20 cellular contexts compared by ENCODE assay signal in the genomic region with DNA sequence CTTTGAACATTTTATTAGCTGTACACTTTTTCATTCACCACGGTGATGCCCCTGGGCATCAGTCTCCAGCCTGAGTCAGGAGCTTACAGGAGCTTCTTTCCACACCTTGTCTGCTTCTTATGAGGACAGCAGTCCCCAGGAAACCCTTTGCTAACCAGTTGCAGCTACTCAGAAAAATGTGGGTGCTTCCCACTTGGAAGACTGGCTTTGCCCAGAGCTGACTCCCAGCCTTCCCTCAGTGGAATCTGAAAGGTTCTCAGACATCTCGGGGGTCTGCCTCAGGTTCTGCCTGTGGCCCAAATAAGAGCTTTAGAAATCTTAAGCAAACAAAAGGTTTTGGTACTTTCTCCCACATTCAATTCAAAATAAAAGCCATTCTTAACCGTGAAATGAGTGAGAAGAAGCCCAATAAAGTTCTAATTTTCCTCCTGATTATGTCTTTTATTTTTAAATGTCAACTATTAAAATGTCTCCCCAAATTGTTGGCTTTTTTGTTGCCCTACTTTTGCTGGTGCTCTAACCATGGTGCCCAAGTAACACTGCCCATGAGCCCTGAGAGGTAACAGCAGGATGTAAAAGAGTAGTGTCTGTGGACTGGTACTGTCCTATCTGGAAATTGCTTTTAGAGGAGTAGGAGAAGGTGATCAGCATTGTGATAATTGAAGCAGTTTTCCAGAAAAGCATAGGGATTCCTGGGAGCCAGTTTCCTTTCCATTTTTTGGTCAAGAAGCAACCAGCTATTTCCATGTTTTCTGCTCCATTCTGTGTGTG. TPM values are rescaled to one million over a fixed set of nuclear protein-coding genes. Genes with fewer than 3 reads are reported as not detected.
DNase-seq lines count a peak whose midpoint lies in the region; ATAC-seq, FAIRE-seq and TF ChIP-seq lines count a peak whose summit lies in the region.
"Had no signal": no experiment of that assay in that cellular context is flagged by ENCODE, and none has a peak within 500 bp of the region (broad histone marks: within the 10 kb centered on the region; RNA-seq: fewer than 3 reads in every experiment).

No MANE protein-coding gene starts in this region.

- no peak overlapping the region for H3K9ac ChIP-seq in SK-N-MC (ENCODE audit: insufficient read length)
- no peak overlapping the region for H3K9ac ChIP-seq in endothelial cell of umbilical vein (replicated peaks; ENCODE audit: extremely low read depth, insufficient read depth, low read length)
- no peak overlapping the region for H3K9ac ChIP-seq in HepG2 (ENCODE audit: insufficient read depth, low read depth, low read length)

- H3K9me3 ChIP-seq in SK-N-MC (ENCODE audit: low read depth, low read length) (no peaks in the 10 kb centered on the region), endothelial cell of umbilical vein (replicated peaks; ENCODE audit: control insufficient read depth, insufficient read depth, low read length) (no peaks in the 10 kb centered on the region), HepG2 (ENCODE audit: low read length) (no peaks in the 10 kb centered on the region)

- H3K36me3 ChIP-seq in SK-N-MC (ENCODE audit: insufficient read depth, low read length) (no peaks in the 10 kb centered on the region), endothelial cell of umbilical vein (ENCODE audit: control insufficient read depth in 2 of 2, extremely low read depth in 1 of 2, insufficient read depth in 2 of 2, low read length in 2 of 2) (no peaks in the 10 kb centered on the region), HepG2 (replicated peaks in 1 of 2; ENCODE audit: control insufficient read depth in 1 of 2, insufficient read depth in 2 of 2, low read length in 2 of 2) (no peaks in the 10 kb centered on the region)

- BruUV-seq in endothelial cell of umbilical vein (replicated peaks; lab: Mats Ljungman, UMichigan) (no TSS peak), HepG2 (replicated peaks; lab: Mats Ljungman, UMichigan) (no TSS peak)

- in situ Hi-C loops in HepG2 (cut with HindIII; ENCODE audit: extremely low pct_ligation_motif_present, low pct_unique_long_range_greater_than_20kb) = no loop called here

- H2AFZ ChIP-seq in endothelial cell of umbilical vein (ENCODE audit: low read depth, low read length) = no peak overlapping the region
- no peak overlapping the region for H2AFZ ChIP-seq in HepG2 (ENCODE audit: low read length)

- peak overlapping the region; percentile 57 for H3K4me3 Mint-ChIP-seq in activated naive CD8-positive, alpha-beta T cell treated with anti-CD3 and anti-CD28 coated beads, Interleukin-2, amount 10 ng/mL, durations not matched to agents 7 days and 5 days
- no peak overlapping the region for H3K4me3 Mint-ChIP-seq in activated naive CD8-positive, alpha-beta T cell treated with anti-CD3 and anti-CD28 coated beads for 36 hours
- peak overlapping the region; percentile 3 for H3K4me3 Mint-ChIP-seq in type B pancreatic cell

- peaks cover 1% of the 10 kb centered on the region for H3K36me3 Mint-ChIP-seq in activated naive CD8-positive, alpha-beta T cell treated with anti-CD3 and anti-CD28 coated beads, Interleukin-2, amount 10 ng/mL, durations not matched to agents 7 days and 5 days
- H3K36me3 Mint-ChIP-seq in activated naive CD8-positive, alpha-beta T cell treated with anti-CD3 and anti-CD28 coated beads for 36 hours = no peaks in the 10 kb centered on the region
- peaks cover 4% of the 10 kb centered on the region for H3K36me3 Mint-ChIP-seq in type B pancreatic cell

- ATAC-seq in activated naive CD8-positive, alpha-beta T cell treated with anti-CD3 and anti-CD28 coated beads, Interleukin-2, amount 10 ng/mL, durations not matched to agents 7 days and 5 days (ENCODE audit: low read depth) = no peak
- ATAC-seq in GM21447 (IDR thresholded peaks at IDR 0.05; ENCODE audit: unreplicated experiment) (no peak), HepG2 (no peak)
- ATAC-seq: PC-3 had no signal

- H4K20me1 ChIP-seq in endothelial cell of umbilical vein (replicated peaks; ENCODE audit: control insufficient read depth, extremely low read depth, insufficient read depth, low read length) = no peaks in the 10 kb centered on the region
- no peaks in the 10 kb centered on the region for H4K20me1 ChIP-seq in HepG2 (ENCODE audit: insufficient read depth, low read length)

- peaks cover 50% of the 10 kb centered on the region for H3K4me1 Mint-ChIP-seq in activated naive CD8-positive, alpha-beta T cell treated with anti-CD3 and anti-CD28 coated beads, Interleukin-2, amount 10 ng/mL, durations not matched to agents 7 days and 5 days
- peaks cover 49% of the 10 kb centered on the region for H3K4me1 Mint-ChIP-seq in activated naive CD8-positive, alpha-beta T cell treated with anti-CD3 and anti-CD28 coated beads for 36 hours
- peaks cover 27% of the 10 kb centered on the region for H3K4me1 Mint-ChIP-seq in type B pancreatic cell (ENCODE audit: unreplicated experiment)

- H3K4me3 ChIP-seq in SK-N-MC (peak overlapping the region; percentile 71), endothelial cell of umbilical vein (replicated peaks in 1 of 3; ENCODE audit: insufficient read depth in 1 of 3, low read depth in 1 of 3, low read length in 3 of 3) (no peak overlapping the region), HepG2 (replicated peaks in 1 of 3; ENCODE audit: insufficient read depth in 1 of 3, low read depth in 2 of 3, low read length in 3 of 3) (no peak overlapping the region)

- TF ChIP-seq RAD21 in HepG2 (CRISPR knock-in tag; IDR thresholded peaks at IDR 0.05) = no peak

- H3K27me3 ChIP-seq in endothelial cell of umbilical vein (ENCODE audit: control insufficient read depth in 2 of 2, insufficient read depth in 2 of 2, low read length in 2 of 2) = peaks cover 50 to 75% of the 10 kb centered on the region in 2 experiments
- peaks cover 8 to 39% of the 10 kb centered on the region in 2 experiments; a peak in 3 of 5 replicates for H3K27me3 ChIP-seq in HepG2 (ENCODE audit: control insufficient read depth in 1 of 2, insufficient read depth in 2 of 2, low read length in 2 of 2)

- H3K4me2 ChIP-seq in endothelial cell of umbilical vein (ENCODE audit: insufficient read depth, low read length) (no peak overlapping the region), HepG2 (ENCODE audit: low read depth, low read length) (no peak overlapping the region)

- dilution Hi-C loops in endothelial cell of umbilical vein (cut with MboI; ENCODE audit: extremely low pct_ligation_motif_present, low sequenced_read_pairs) = no loop called here

- POLR2A ChIA-PET in activated naive CD8-positive, alpha-beta T cell treated with anti-CD3 and anti-CD28 coated beads, Interleukin-2, amount 10 ng/mL, durations not matched to agents 7 days and 5 days (lab: Charles Lee) = no interaction called here
- POLR2A ChIA-PET in endothelial cell of umbilical vein (lab: Charles Lee) = no interaction called here
- POLR2A ChIA-PET in HepG2 (lab: Yijun Ruan, JAX) = no interaction called here

- DNase-seq in activated naive CD8-positive, alpha-beta T cell treated with anti-CD3 and anti-CD28 coated beads, Interleukin-2, amount 10 ng/mL, durations not matched to agents 7 days and 5 days = no peak
- no peak for DNase-seq in activated naive CD8-positive, alpha-beta T cell treated with anti-CD3 and anti-CD28 coated beads for 36 hours
- no peak for DNase-seq in SK-N-MC (ENCODE audit: low read depth, low spot score)
- no peak for DNase-seq in endothelial cell of umbilical vein (ENCODE audit: low read depth, low spot score)
- DNase-seq in type B pancreatic cell (ENCODE audit: extremely low spot score, unreplicated experiment) = no peak
- DNase-seq in HepG2 (ENCODE audit: low spot score) = no peak
- DNase-seq in NK-92 treated with Interleukin-12 subunit alpha and Interleukin-12 subunit beta, amount 100 ng/mL, for 24 hours (lab: John Stamatoyannopoulos, UW) = no peak
- DNase-seq: C1 segment of cervical spinal cord, DMS 273 treated with DMSO at 0.1 percent for 48 hours, GF-D8, GOT3, MV-4-11, NCI-H1417, NCI-H187 treated with DMSO at 0.1 percent for 48 hours, NCI-H748 treated with DMSO at 0.1 percent for 48 hours, PC-3 had no signal

- no peak for TF ChIP-seq POLR2A in endothelial cell of umbilical vein (IDR thresholded peaks at IDR 0.05; ENCODE audit: low read depth, low read length)
- TF ChIP-seq POLR2A in HepG2 (IDR thresholded peaks at IDR 0.05; ENCODE audit: insufficient read depth in 1 of 2, low read depth in 2 of 2, low read length in 2 of 2) = no peak

- no peak overlapping the region for H3K27ac Mint-ChIP-seq in activated naive CD8-positive, alpha-beta T cell treated with anti-CD3 and anti-CD28 coated beads, Interleukin-2, amount 10 ng/mL, durations not matched to agents 7 days and 5 days
- no peak overlapping the region for H3K27ac Mint-ChIP-seq in activated naive CD8-positive, alpha-beta T cell treated with anti-CD3 and anti-CD28 coated beads for 36 hours
- no peak overlapping the region for H3K27ac Mint-ChIP-seq in type B pancreatic cell

- no peaks in the 10 kb centered on the region for H3K79me2 ChIP-seq in endothelial cell of umbilical vein (ENCODE audit: control insufficient read depth, insufficient read depth, low read length)
- H3K79me2 ChIP-seq in HepG2 (ENCODE audit: insufficient read depth, low read length) = no peaks in the 10 kb centered on the region

- TF ChIP-seq EP300 in HepG2 (IDR thresholded peaks at IDR 0.05; ENCODE audit: low read depth in 2 of 2, low read length in 2 of 2) = no peak
- TF ChIP-seq EP300 in HepG2 (CRISPR knock-in tag; IDR thresholded peaks at IDR 0.05; ENCODE audit: borderline replicate concordance) = no peak

- no peaks in the 10 kb centered on the region for H3K9me1 ChIP-seq in endothelial cell of umbilical vein (replicated peaks; ENCODE audit: control insufficient read depth, extremely low read depth, insufficient read depth, low read length)

- peaks cover 22% of the 10 kb centered on the region for H3K4me1 ChIP-seq in endothelial cell of umbilical vein (ENCODE audit: control insufficient read depth, extremely low read depth, insufficient read depth, low read length)
- peaks cover 49% of the 10 kb centered on the region for H3K4me1 ChIP-seq in HepG2 (ENCODE audit: insufficient read depth, low read length)

- H3K27ac ChIP-seq in SK-N-MC (peak overlapping the region; percentile 76), endothelial cell of umbilical vein (ENCODE audit: insufficient read depth, low read depth, low read length) (no peak overlapping the region), HepG2 (ENCODE audit: extremely low read length, insufficient read depth, low read length) (no peak overlapping the region)
- H3K27ac ChIP-seq: RWPE1 had no signal

- no peaks in the 10 kb centered on the region for H3K9me3 Mint-ChIP-seq in activated naive CD8-positive, alpha-beta T cell treated with anti-CD3 and anti-CD28 coated beads, Interleukin-2, amount 10 ng/mL, durations not matched to agents 7 days and 5 days
- H3K9me3 Mint-ChIP-seq in activated naive CD8-positive, alpha-beta T cell treated with anti-CD3 and anti-CD28 coated beads for 36 hours = no peaks in the 10 kb centered on the region
- H3K9me3 Mint-ChIP-seq in type B pancreatic cell = peaks cover 4% of the 10 kb centered on the region

- FAIRE-seq in endothelial cell of umbilical vein (lab: Jason Lieb, UNC) (peak; percentile 42), HepG2 (lab: Jason Lieb, UNC) (no peak)
- FAIRE-seq: GM12892 had no signal

- H3K27me3 Mint-ChIP-seq in activated naive CD8-positive, alpha-beta T cell treated with anti-CD3 and anti-CD28 coated beads, Interleukin-2, amount 10 ng/mL, durations not matched to agents 7 days and 5 days = peaks cover 97% of the 10 kb centered on the region
- H3K27me3 Mint-ChIP-seq in activated naive CD8-positive, alpha-beta T cell treated with anti-CD3 and anti-CD28 coated beads for 36 hours = peaks cover 99% of the 10 kb centered on the region
- H3K27me3 Mint-ChIP-seq in type B pancreatic cell = peaks cover 99% of the 10 kb centered on the region

- TF ChIP-seq CTCF in endothelial cell of umbilical vein (IDR thresholded peaks at IDR 0.05; ENCODE audit: extremely low read depth in 1 of 2, insufficient read depth in 1 of 2, low read depth in 1 of 2, low read length in 2 of 2) (no peak), type B pancreatic cell (conservative IDR thresholded peaks at IDR 0.05) (no peak), HepG2 (CRISPR knock-in tag; IDR thresholded peaks at IDR 0.05) (no peak)

- WGBS in HepG2 (ENCODE audit: low lambda C conversion rate) = 58% methylated on average over 3 of the region's 3 CpGs

- CTCF ChIA-PET in endothelial cell of umbilical vein (lab: Charles Lee) = interaction anchor here (0.9 to 4.9 kb wide), 4 partner anchors 8 to 386 kb away, joined by 3 to 17 read pairs (median 4); no protein-coding TSS in a partner anchor
- CTCF ChIA-PET in HepG2 (lab: Yijun Ruan, JAX; ENCODE audit: low intra/inter-chr PET ratio, low total read pairs) = no interaction called here

- intact Hi-C loops in endothelial cell of umbilical vein (cut with micrococcal nuclease) = no loop called here
- intact Hi-C loops in HepG2 (cut with micrococcal nuclease; ENCODE audit: unreplicated experiment) = no loop called here

RNA-seq across cellular contexts. Expression of a gene that starts 5.6 kb away (rescaled TPM):
- under 1 TPM in 1 of 2 experiments, not detected in 1; 0.75 TPM for total RNA-seq in activated naive CD8-positive, alpha-beta T cell treated with anti-CD3 and anti-CD28 coated beads, Interleukin-2, amount 10 ng/mL, durations not matched to agents 7 days and 5 days
- under 1 TPM; 0.54 to 0.95 TPM for total RNA-seq in activated naive CD8-positive, alpha-beta T cell treated with anti-CD3 and anti-CD28 coated beads for 36 hours
- total RNA-seq in endothelial cell of umbilical vein (2.1 and 3.5 TPM in 2 replicates), type B pancreatic cell (ENCODE audit: low replicate concordance) (2.2 and 3.7 TPM in 2 replicates), HepG2 (2016; rRNA removed; fragmentation: Illumina TruSeq; extraction: Trizol) (8.5 and 10.1 TPM in 2 replicates)
- polyA plus RNA-seq in endothelial cell of umbilical vein (6.5 and 8.3 TPM in 2 replicates), HepG2 (2011; rRNA removed) (4.7 and 5.8 TPM in 2 replicates)
- polyA plus RNA-seq in endothelial cell of umbilical vein (2011; cell fraction: cytosol; rRNA removed) = 6.5 and 6.7 TPM in 2 replicates
- 1.4 and 2.0 TPM in 2 replicates for polyA plus RNA-seq in endothelial cell of umbilical vein (2011; cell fraction: nucleus; rRNA removed)
- polyA plus RNA-seq in endothelial cell of umbilical vein (2012) = 3.1 and 5.7 TPM in 2 replicates
- 1.2 TPM in 1 of 2 replicates, not detected in the other for polyA minus RNA-seq in endothelial cell of umbilical vein
- 4.4 TPM for polyA minus RNA-seq in endothelial cell of umbilical vein (2011; cell fraction: cytosol; rRNA and poly(A)+ RNA removed)
- 1.3 TPM in 1 of 2 replicates, not detected in the other for polyA minus RNA-seq in endothelial cell of umbilical vein (2011; cell fraction: nucleus; rRNA and poly(A)+ RNA removed)
- total RNA-seq in HepG2 (2016; cell fraction: cytosol; rRNA removed; fragmentation: Illumina TruSeq; extraction: Trizol; ENCODE audit: low read depth) = 28.8 and 32.5 TPM in 2 replicates
- total RNA-seq in HepG2 (2016; cell fraction: insoluble cytoplasmic fraction; rRNA removed; fragmentation: Illumina TruSeq; extraction: Trizol) = 9.8 and 11.1 TPM in 2 replicates
- 16.0 and 23.8 TPM in 2 replicates for total RNA-seq in HepG2 (2016; cell fraction: membrane; rRNA removed; fragmentation: Illumina TruSeq; extraction: Trizol)
- 2.7 and 4.2 TPM in 2 replicates for total RNA-seq in HepG2 (2016; cell fraction: nucleus; rRNA removed; fragmentation: Illumina TruSeq; extraction: Trizol)
- polyA plus RNA-seq in HepG2 (2011; cell fraction: cytosol; rRNA removed) = 3.7 and 6.1 TPM in 2 replicates
- 2.3 and 3.2 TPM in 2 replicates for polyA plus RNA-seq in HepG2 (2011; cell fraction: nucleus; rRNA removed)
- 1.9 and 5.4 TPM in 2 replicates for polyA plus RNA-seq in HepG2 (2012)
- polyA plus RNA-seq in HepG2 (2016; cell fraction: cytosol; fragmentation: Illumina TruSeq; extraction: Trizol; ENCODE audit: low read depth) = 38.1 and 46.8 TPM in 2 replicates
- 9.2 and 12.3 TPM in 2 replicates for polyA plus RNA-seq in HepG2 (2016; cell fraction: insoluble cytoplasmic fraction; fragmentation: Illumina TruSeq; extraction: Trizol; ENCODE audit: low read depth)
- 19.3 and 20.6 TPM in 2 replicates for polyA plus RNA-seq in HepG2 (2016; cell fraction: membrane; fragmentation: Illumina TruSeq; extraction: Trizol; ENCODE audit: low read depth)
- polyA plus RNA-seq in HepG2 (2016; cell fraction: nucleus; fragmentation: Illumina TruSeq; extraction: Trizol; ENCODE audit: insufficient read depth, low read depth) = 5.6 and 7.0 TPM in 2 replicates
- 2.6 TPM in 1 of 2 replicates, not detected in the other for polyA minus RNA-seq in HepG2 (2011; rRNA and poly(A)+ RNA removed; ENCODE audit: low replicate concordance)
- 1.6 and 2.0 TPM in 2 replicates for polyA minus RNA-seq in HepG2 (2011; cell fraction: cytosol; rRNA and poly(A)+ RNA removed)
- polyA minus RNA-seq in HepG2 (2011; cell fraction: nucleus; rRNA and poly(A)+ RNA removed) = 1.2 TPM in 2 replicates

RNA-seq across cellular contexts. Expression of a gene that starts 9.1 kb away (rescaled TPM):
- total RNA-seq in activated naive CD8-positive, alpha-beta T cell treated with anti-CD3 and anti-CD28 coated beads, Interleukin-2, amount 10 ng/mL, durations not matched to agents 7 days and 5 days = not detected
- total RNA-seq in activated naive CD8-positive, alpha-beta T cell treated with anti-CD3 and anti-CD28 coated beads for 36 hours = not detected
- total RNA-seq in endothelial cell of umbilical vein = not detected in 2 replicates
- not detected in 2 replicates for polyA plus RNA-seq in endothelial cell of umbilical vein
- not detected in 2 replicates for polyA plus RNA-seq in endothelial cell of umbilical vein (2011; cell fraction: cytosol; rRNA removed)
- not detected in 2 replicates for polyA plus RNA-seq in endothelial cell of umbilical vein (2011; cell fraction: nucleus; rRNA removed)
- not detected in 2 replicates for polyA plus RNA-seq in endothelial cell of umbilical vein (2012)
- not detected in 2 replicates for polyA minus RNA-seq in endothelial cell of umbilical vein
- 0.10 TPM for polyA minus RNA-seq in endothelial cell of umbilical vein (2011; cell fraction: cytosol; rRNA and poly(A)+ RNA removed)
- polyA minus RNA-seq in endothelial cell of umbilical vein (2011; cell fraction: nucleus; rRNA and poly(A)+ RNA removed) = not detected in 2 replicates
- total RNA-seq in type B pancreatic cell (ENCODE audit: low replicate concordance) = 0.31 and 1.7 TPM in 2 replicates
- not detected in 2 replicates for total RNA-seq in HepG2 (2016; rRNA removed; fragmentation: Illumina TruSeq; extraction: Trizol)
- total RNA-seq in HepG2 (2016; cell fraction: cytosol; rRNA removed; fragmentation: Illumina TruSeq; extraction: Trizol; ENCODE audit: low read depth) = not detected in 2 replicates
- total RNA-seq in HepG2 (2016; cell fraction: insoluble cytoplasmic fraction; rRNA removed; fragmentation: Illumina TruSeq; extraction: Trizol) = not detected in 2 replicates
- not detected in 2 replicates for total RNA-seq in HepG2 (2016; cell fraction: membrane; rRNA removed; fragmentation: Illumina TruSeq; extraction: Trizol)
- total RNA-seq in HepG2 (2016; cell fraction: nucleus; rRNA removed; fragmentation: Illumina TruSeq; extraction: Trizol) = not detected in 2 replicates
- polyA plus RNA-seq in HepG2 (2011; rRNA removed) = not detected in 2 replicates
- polyA plus RNA-seq in HepG2 (2011; cell fraction: cytosol; rRNA removed) = not detected in 2 replicates
- polyA plus RNA-seq in HepG2 (2011; cell fraction: nucleus; rRNA removed) = not detected in 2 replicates
- polyA plus RNA-seq in HepG2 (2012) = not detected in 2 replicates
- not detected in 2 replicates for polyA plus RNA-seq in HepG2 (2016; cell fraction: cytosol; fragmentation: Illumina TruSeq; extraction: Trizol; ENCODE audit: low read depth)
- polyA plus RNA-seq in HepG2 (2016; cell fraction: insoluble cytoplasmic fraction; fragmentation: Illumina TruSeq; extraction: Trizol; ENCODE audit: low read depth) = not detected in 2 replicates
- polyA plus RNA-seq in HepG2 (2016; cell fraction: membrane; fragmentation: Illumina TruSeq; extraction: Trizol; ENCODE audit: low read depth) = not detected in 2 replicates
- polyA plus RNA-seq in HepG2 (2016; cell fraction: nucleus; fragmentation: Illumina TruSeq; extraction: Trizol; ENCODE audit: insufficient read depth, low read depth) = not detected in 2 replicates
- 1.5 TPM in 1 of 2 replicates, not detected in the other for polyA minus RNA-seq in HepG2 (2011; rRNA and poly(A)+ RNA removed; ENCODE audit: low replicate concordance)
- polyA minus RNA-seq in HepG2 (2011; cell fraction: cytosol; rRNA and poly(A)+ RNA removed) = not detected in 2 replicates
- polyA minus RNA-seq in HepG2 (2011; cell fraction: nucleus; rRNA and poly(A)+ RNA removed) = not detected in 2 replicates
- total RNA-seq: A673 had no signal
